23 cellular contexts compared by ENCODE assay signal in genomic region chr12:98013560-98013959, GRCh38.
"Had no signal": no experiment of that assay in that cellular context is flagged by ENCODE, and none has a peak within 500 bp of the region (broad histone marks: within the 10 kb centered on the region; RNA-seq: fewer than 3 reads in every experiment).

No MANE protein-coding gene starts in this region.

- H3K27ac ChIP-seq: coronary artery, dorsolateral prefrontal cortex, esophagus muscularis mucosa, foreskin keratinocyte, gastroesophageal sphincter, heart right ventricle, left ventricle myocardium inferior, lower lobe of right lung had no signal

- H3K36me3 ChIP-seq: esophagus muscularis mucosa, gastroesophageal sphincter, heart right ventricle, left ventricle myocardium inferior, lower lobe of right lung had no signal

- H3K27me3 Mint-ChIP-seq: memory B cell had no signal

- H3K4me1 ChIP-seq: esophagus muscularis mucosa, foreskin keratinocyte, gastroesophageal sphincter, heart right ventricle, left ventricle myocardium inferior, lower lobe of right lung had no signal

- H3K27me3 ChIP-seq: esophagus muscularis mucosa, foreskin keratinocyte, gastroesophageal sphincter, heart right ventricle had no signal

- H3K4me3 ChIP-seq: coronary artery, dorsolateral prefrontal cortex, esophagus muscularis mucosa, gastroesophageal sphincter, heart right ventricle, left ventricle myocardium inferior, lower lobe of right lung had no signal

- H3K4me1 Mint-ChIP-seq: immature natural killer cell, memory B cell had no signal

- H3K27ac Mint-ChIP-seq: immature natural killer cell, memory B cell had no signal

- ATAC-seq: foreskin keratinocyte, gastroesophageal sphincter, heart right ventricle, left colon, left lobe of liver, lower lobe of right lung had no signal

- H3K36me3 Mint-ChIP-seq: immature natural killer cell, memory B cell had no signal

- DNase-seq: dermis blood vessel endothelial cell; effector CD4-positive, alpha-beta T cell; effector memory CD4-positive, alpha-beta T cell; foreskin keratinocyte; glutamatergic neuron; head of caudate nucleus; heart right ventricle; hippocampal formation; immature natural killer cell; islet precursor cell; kidney; kidney glomerular epithelial cell; left colon; left ventricle myocardium inferior; lower lobe of right lung; mesendoderm; midbrain had no signal

- H3K9me3 ChIP-seq: esophagus muscularis mucosa, gastroesophageal sphincter, lower lobe of right lung had no signal

- H3K4me3 Mint-ChIP-seq: immature natural killer cell, memory B cell had no signal
